In genomic region chr2:67237288-67237687, GRCh38 we compare ENCODE assay signal across 22 cellular contexts.
DNase-seq lines count a peak whose midpoint lies in the region; ATAC-seq and TF ChIP-seq lines count a peak whose summit lies in the region.
"Had no signal": no experiment of that assay in that cellular context is flagged by ENCODE, and none has a peak within 500 bp of the region (broad histone marks: within the 10 kb centered on the region; RNA-seq: fewer than 3 reads in every experiment).

No MANE protein-coding gene starts in this region.

- no peak for DNase-seq in AG09309 (ENCODE audit: low read depth)
- peak; percentile 6 for DNase-seq in HFFc6
- DNase-seq in fibroblast of pulmonary artery (ENCODE audit: low read depth): no peak
- no peak for DNase-seq in upper lobe of left lung
- no peak for DNase-seq in glutamatergic neuron
- DNase-seq: activated CD8-positive, alpha-beta memory T cell treated with anti-CD3 and anti-CD28 coated beads for 24 hours; activated naive CD4-positive, alpha-beta T cell treated with Interleukin-2 at 50 U/mL for 16 hours; activated T-cell treated with anti-CD3 and anti-CD28 coated beads, Interleukin-2, amount 50 U/mL, for 4 hours; cerebellar nuclear complex; DMS79 treated with DMSO at 0.1 percent for 48 hours; mammary epithelial cell; NCI-H82; SIG-M5; spleen; stimulated activated CD4-positive, alpha-beta T cell treated with anti-CD3 and anti-CD28 coated beads, Interleukin-4, amount 100 ng/mL, for 1 hour; stimulated activated naive CD4-positive, alpha-beta T cell treated with Interleukin-2 at 50 U/mL for 16 hours had no signal

- H3K4me3 ChIP-seq in AG09309 (ENCODE audit: control insufficient read depth, low read depth, low read length) (no peak overlapping the region), fibroblast of pulmonary artery (replicated peaks; ENCODE audit: low read depth, low read length) (no peak overlapping the region), upper lobe of left lung (no peak overlapping the region)
- H3K4me3 ChIP-seq: spleen, thoracic aorta had no signal

- H3K9me3 ChIP-seq in upper lobe of left lung: no peaks in the 10 kb centered on the region
- H3K9me3 ChIP-seq: neutrophil, spleen, thoracic aorta had no signal

- H3K27me3 Mint-ChIP-seq in HFFc6 (ENCODE audit: insufficient read depth) (no peaks in the 10 kb centered on the region), glutamatergic neuron (ENCODE audit: unreplicated experiment) (no peaks in the 10 kb centered on the region)

- TF ChIP-seq POLR2A in upper lobe of left lung (IDR thresholded peaks at IDR 0.05): no peak

- no peak for TF ChIP-seq EP300 in upper lobe of left lung (IDR thresholded peaks at IDR 0.05)

- no peak overlapping the region for H3K27ac ChIP-seq in VCaP
- no peak overlapping the region for H3K27ac ChIP-seq in upper lobe of left lung
- H3K27ac ChIP-seq: neutrophil, spleen, thoracic aorta had no signal

- H3K9me3 Mint-ChIP-seq in HFFc6: no peaks in the 10 kb centered on the region
- no peaks in the 10 kb centered on the region for H3K9me3 Mint-ChIP-seq in glutamatergic neuron (ENCODE audit: unreplicated experiment)
- H3K9me3 Mint-ChIP-seq: activated T-cell treated with anti-CD3 and anti-CD28 coated beads, Interleukin-2, amount 50 U/mL, for 4 hours had no signal

- H3K36me3 ChIP-seq in upper lobe of left lung: no peaks in the 10 kb centered on the region
- H3K36me3 ChIP-seq: neutrophil, spleen, thoracic aorta had no signal

- no peaks in the 10 kb centered on the region for H3K4me1 ChIP-seq in upper lobe of left lung
- H3K4me1 ChIP-seq: spleen had no signal

- 73 to 79% methylated on average over 2 of the region's 2 CpGs for WGBS in upper lobe of left lung, 2 donors

- H3K27ac Mint-ChIP-seq in HFFc6: no peak overlapping the region
- H3K27ac Mint-ChIP-seq in glutamatergic neuron (ENCODE audit: unreplicated experiment): no peak overlapping the region

- H3K27me3 ChIP-seq in upper lobe of left lung: no peaks in the 10 kb centered on the region
- H3K27me3 ChIP-seq: neutrophil, spleen had no signal

- H3K36me3 Mint-ChIP-seq in HFFc6 (ENCODE audit: low read depth): no peaks in the 10 kb centered on the region
- H3K36me3 Mint-ChIP-seq in glutamatergic neuron (ENCODE audit: unreplicated experiment): no peaks in the 10 kb centered on the region

- H3K4me3 Mint-ChIP-seq in HFFc6 (no peak overlapping the region), glutamatergic neuron (ENCODE audit: unreplicated experiment) (no peak overlapping the region)
- H3K4me3 Mint-ChIP-seq: activated T-cell treated with anti-CD3 and anti-CD28 coated beads, Interleukin-2, amount 50 U/mL, for 4 hours had no signal

- peak; percentile 24 for TF ChIP-seq CTCF in AG09309 (IDR thresholded peaks at IDR 0.05; ENCODE audit: control insufficient read depth, insufficient read depth, low read depth, low read length, missing control alignments)
- TF ChIP-seq CTCF in HFFc6 (IDR thresholded peaks at IDR 0.05): peak; percentile 65
- peak; percentile 50 for TF ChIP-seq CTCF in VCaP (conservative IDR thresholded peaks at IDR 0.05)
- TF ChIP-seq CTCF in fibroblast of pulmonary artery (IDR thresholded peaks at IDR 0.05; ENCODE audit: low read length, missing control alignments): peak; percentile 14
- no peak for TF ChIP-seq CTCF in upper lobe of left lung (IDR thresholded peaks at IDR 0.05)
- TF ChIP-seq CTCF in glutamatergic neuron (IDR thresholded peaks at IDR 0.05; ENCODE audit: partially characterized antibody, unreplicated experiment): no peak

- no peak for ATAC-seq in upper lobe of left lung (ENCODE audit: low FRiP score in 2 of 2)
- ATAC-seq in GM18519 (IDR thresholded peaks at IDR 0.05; ENCODE audit: low FRiP score, unreplicated experiment): no peak
- no peak for ATAC-seq in HG02973 (IDR thresholded peaks at IDR 0.05; ENCODE audit: unreplicated experiment)
- ATAC-seq: activated T-cell treated with anti-CD3 and anti-CD28 coated beads, Interleukin-2, amount 50 U/mL, for 4 hours; esophagus mucosa had no signal

- H3K4me1 Mint-ChIP-seq in HFFc6 (ENCODE audit: low read depth) (peaks cover 11% of the 10 kb centered on the region), glutamatergic neuron (ENCODE audit: low read depth, unreplicated experiment) (no peaks in the 10 kb centered on the region)

Comparison
In these comparisons a context has a peak if more than half of its experiments do, and no peak if none do; other contexts are left out.
1. CTCF ChIP-seq: peak in AG09309 (single experiment), HFFc6 (single experiment), VCaP (single experiment) and fibroblast of pulmonary artery (single experiment); none in upper lobe of left lung (0 of 6) and glutamatergic neuron (single experiment).